In the genomic region with DNA sequence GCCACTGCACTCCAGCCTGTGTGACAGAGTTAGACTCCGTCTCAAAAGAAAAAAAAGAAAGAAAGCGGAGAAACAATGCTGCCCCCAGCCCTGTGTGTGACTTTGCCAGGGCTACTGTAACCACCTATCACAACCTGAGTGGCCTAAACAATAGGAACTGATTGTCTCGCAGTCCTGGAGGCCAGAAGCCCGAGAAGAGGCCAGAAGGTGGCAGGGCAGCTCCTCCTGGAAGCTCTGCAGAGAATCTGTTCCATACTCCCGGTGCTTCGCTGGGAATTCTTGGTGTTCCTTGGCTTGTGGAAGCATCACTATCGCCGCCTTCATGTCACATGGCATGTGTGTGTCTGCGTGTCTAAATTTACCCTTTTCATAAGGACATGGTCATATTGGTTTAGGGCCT, we compare ENCODE assay signal across 10 cellular contexts. TPM values are rescaled to one million over a fixed set of nuclear protein-coding genes. Genes with fewer than 3 reads are reported as not detected.
DNase-seq lines count a peak whose midpoint lies in the region; ATAC-seq and TF ChIP-seq lines count a peak whose summit lies in the region.
"Had no signal": no experiment of that assay in that cellular context is flagged by ENCODE, and none has a peak within 500 bp of the region (broad histone marks: within the 10 kb centered on the region; RNA-seq: fewer than 3 reads in every experiment).

No MANE protein-coding gene starts in this region.

- TF ChIP-seq CTCF in AG09319 (IDR thresholded peaks at IDR 0.05; ENCODE audit: low read depth, low read length) = peak; percentile 20

- peak; percentile 71 for ATAC-seq in left colon
- ATAC-seq in HG03108 (IDR thresholded peaks at IDR 0.05; ENCODE audit: unreplicated experiment) = no peak

- DNase-seq in AG09319 (ENCODE audit: extremely low read depth, low read depth) (no peak), EL (peak; percentile 33), UCSD-AML1 (lab: John Stamatoyannopoulos, UW; ENCODE audit: unreplicated experiment) (peak; percentile 32), left colon (no peak), SK-N-DZ (ENCODE audit: low spot score) (no peak), NK-92 (lab: John Stamatoyannopoulos, UW; ENCODE audit: unreplicated experiment) (no peak)
- DNase-seq in activated effector memory CD4-positive, alpha-beta T cell treated with anti-CD3 and anti-CD28 coated beads, Interleukin-2, amount 50 U/mL, for 16 hours = no peak
- DNase-seq: NCI-H2107 had no signal

- intact Hi-C loops in left colon (cut with DNase I, micrococcal nuclease) = no loop called here

RNA-seq across cellular contexts. Expression of a gene that starts 14.4 kb away (rescaled TPM):
- total RNA-seq in left colon = 10 to 100 TPM; 51.3 to 59.2 TPM
- polyA plus RNA-seq in SK-N-DZ (2014; cell fraction: cytosol; rRNA removed) = not detected in 2 replicates
- polyA plus RNA-seq in SK-N-DZ (2014; cell fraction: nucleus; rRNA removed) = not detected in 2 replicates
- total RNA-seq: vagina had no signal

RNA-seq across cellular contexts. Expression of a gene that starts 22.4 kb away (rescaled TPM):
- total RNA-seq in left colon = 100 to 1,000 TPM; 121 to 123 TPM
- 16.2 and 21.1 TPM in 2 replicates for polyA plus RNA-seq in SK-N-DZ (2014; cell fraction: cytosol; rRNA removed)
- polyA plus RNA-seq in SK-N-DZ (2014; cell fraction: nucleus; rRNA removed) = 26.0 and 29.8 TPM in 2 replicates

RNA-seq across cellular contexts. Expression of a gene that starts 38.6 kb away (rescaled TPM):
- not detected for total RNA-seq in left colon
- polyA plus RNA-seq in SK-N-DZ (2014; cell fraction: cytosol; rRNA removed) = not detected in 2 replicates
- polyA plus RNA-seq in SK-N-DZ (2014; cell fraction: nucleus; rRNA removed) = not detected in 2 replicates
- total RNA-seq: vagina had no signal

Comparison
In these comparisons a context has a peak if more than half of its experiments do, and no peak if none do; other contexts are left out.
1. DNase-seq: peak in EL (single experiment) and UCSD-AML1 (single experiment); none in AG09319 (single experiment), left colon (0 of 2), SK-N-DZ (single experiment), NK-92 (single experiment) and activated effector memory CD4-positive, alpha-beta T cell treated with anti-CD3 and anti-CD28 coated beads, Interleukin-2, amount 50 U/mL, for 16 hours (single experiment).